In genomic region chr3:182122779-182123178, GRCh38 we compare ENCODE assay signal across 26 cellular contexts.
A peak's percentile ranks its signal among the peaks of the same experiment; 100 is the strongest.
DNase-seq lines count a peak whose midpoint lies in the region; TF ChIP-seq lines count a peak whose summit lies in the region.
"Had no signal": no experiment of that assay in that cellular context is flagged by ENCODE, and none has a peak within 500 bp of the region (broad histone marks: within the 10 kb centered on the region; RNA-seq: fewer than 3 reads in every experiment).

No MANE protein-coding gene starts in this region.

- no peaks in the 10 kb centered on the region for H3F3A ChIP-seq in MM.1S (ENCODE audit: insufficient read depth, low read length)

- H3K79me1 ChIP-seq in mesendoderm (ENCODE audit: low read length), result no peaks in the 10 kb centered on the region

- H3K9me2 ChIP-seq in MM.1S (replicated peaks; ENCODE audit: insufficient read depth, low read length), result no peaks in the 10 kb centered on the region

- H4K5ac ChIP-seq in mesendoderm (ENCODE audit: low read length), result no peak overlapping the region

- TF ChIP-seq CTCF in A673 (conservative IDR thresholded peaks at IDR 0.05; ENCODE audit: low read depth, low read length), result no peak
- TF ChIP-seq CTCF in astrocyte of the cerebellum (IDR thresholded peaks at IDR 0.05; ENCODE audit: low read depth, low read length, missing control alignments), result no peak
- TF ChIP-seq CTCF in MM.1S (IDR thresholded peaks at IDR 0.05; ENCODE audit: low read length), result no peak
- TF ChIP-seq CTCF in sigmoid colon (IDR thresholded peaks at IDR 0.05), result no peak

- no peak overlapping the region for H3K4ac ChIP-seq in mesendoderm (ENCODE audit: low read depth, low read length)

- H3K18ac ChIP-seq in mesendoderm (ENCODE audit: low read length), result no peak overlapping the region

- H3K36me3 ChIP-seq in A673 (ENCODE audit: insufficient read depth, low read length, poor library complexity, severe bottlenecking) (no peaks in the 10 kb centered on the region), H7 (replicated peaks; ENCODE audit: control insufficient read depth, insufficient read depth, low read length) (no peaks in the 10 kb centered on the region), mesendoderm (ENCODE audit: control insufficient read depth, insufficient read depth, low read length) (no peaks in the 10 kb centered on the region), MM.1S (replicated peaks; ENCODE audit: insufficient read depth, low read length) (no peaks in the 10 kb centered on the region), sigmoid colon (no peaks in the 10 kb centered on the region)
- H3K36me3 ChIP-seq: BE2C, BLaER1 had no signal

- H3K9ac ChIP-seq in mesendoderm (ENCODE audit: low read length) (no peak overlapping the region), MM.1S (ENCODE audit: low read length) (no peak overlapping the region)
- H3K9ac ChIP-seq: BLaER1 had no signal

- no peak overlapping the region for H2BK15ac ChIP-seq in mesendoderm (replicated peaks; ENCODE audit: low read depth)

- H3K4me1 ChIP-seq in A673 (ENCODE audit: insufficient read depth, low read length, poor library complexity, severe bottlenecking) (peaks cover 40% of the 10 kb centered on the region), mesendoderm (ENCODE audit: control insufficient read depth, low read depth, low read length) (no peaks in the 10 kb centered on the region), MM.1S (ENCODE audit: low read length) (no peaks in the 10 kb centered on the region), sigmoid colon (no peaks in the 10 kb centered on the region)
- H3K4me1 ChIP-seq: A549, BE2C, BLaER1 had no signal

- H3K79me2 ChIP-seq in mesendoderm (ENCODE audit: control insufficient read depth, insufficient read depth, low read length) (no peaks in the 10 kb centered on the region), MM.1S (ENCODE audit: low read length) (no peaks in the 10 kb centered on the region)

- H3K27ac ChIP-seq in A673 (ENCODE audit: low read depth, low read length, poor library complexity, severe bottlenecking), result peak overlapping the region; percentile 53
- H3K27ac ChIP-seq in mesendoderm (ENCODE audit: low read depth, low read length), result no peak overlapping the region
- H3K27ac ChIP-seq in MM.1S (ENCODE audit: low read length), result no peak overlapping the region
- no peak overlapping the region for H3K27ac ChIP-seq in sigmoid colon
- H3K27ac ChIP-seq: 22Rv1, A549, BLaER1 had no signal

- H2BK120ac ChIP-seq in mesendoderm (ENCODE audit: low read depth, low read length), result no peak overlapping the region

- H3K9me3 ChIP-seq in A673 (ENCODE audit: low read depth, low read length, poor library complexity, severe bottlenecking) (no peaks in the 10 kb centered on the region), MM.1S (replicated peaks; ENCODE audit: insufficient read depth, low read length) (no peaks in the 10 kb centered on the region), sigmoid colon (no peaks in the 10 kb centered on the region)
- H3K9me3 ChIP-seq: A549, BE2C, BLaER1 had no signal

- peak; percentile 86 for DNase-seq in A673 (ENCODE audit: low spot score)
- peak; percentile 6 for DNase-seq in H7
- peak; percentile 24 for DNase-seq in astrocyte of the cerebellum (ENCODE audit: low read depth)
- peak; percentile 15 for DNase-seq in mesendoderm
- DNase-seq in NCI-H2107 (lab: John Stamatoyannopoulos, UW), result no peak
- no peak for DNase-seq in NK-92 treated with Interleukin-12 subunit alpha and Interleukin-12 subunit beta, amount 100 ng/mL, for 24 hours (lab: John Stamatoyannopoulos, UW)
- no peak for DNase-seq in MM.1S
- no peak for DNase-seq in sigmoid colon
- DNase-seq: ACHN; BE2C; C1 segment of cervical spinal cord; CD4-positive, alpha-beta memory T cell; CD4-positive, CD25-positive, alpha-beta regulatory T cell; CD8-positive, alpha-beta memory T cell; COR-L47; DMS 273 treated with DMSO at 0.1 percent for 48 hours; DMS153; DMS53; DMS79; DND-41; EL; GDM1 had no signal

- in situ Hi-C loops in astrocyte of the cerebellum (cut with HindIII; ENCODE audit: low sequenced_read_pairs), result no loop called here

- H2AFZ ChIP-seq in MM.1S (ENCODE audit: low read length), result no peak overlapping the region

- H3K27me3 ChIP-seq in A673 (replicated peaks; ENCODE audit: insufficient read depth, low read depth, low read length, poor library complexity) (no peaks in the 10 kb centered on the region), H7 (ENCODE audit: control insufficient read depth, insufficient read depth, low read length) (peaks cover 1% of the 10 kb centered on the region; the same call in 1 of the 2 replicates), mesendoderm (ENCODE audit: insufficient read depth, low read length, poor library complexity) (no peaks in the 10 kb centered on the region), MM.1S (replicated peaks; ENCODE audit: insufficient read depth, low read length) (no peaks in the 10 kb centered on the region), sigmoid colon (no peaks in the 10 kb centered on the region)
- H3K27me3 ChIP-seq: BE2C, BLaER1 had no signal

- no CpG with 5 or more reads among the region's 3 CpGs for WGBS in mesendoderm (ENCODE audit: extremely low coverage, insufficient coverage, low lambda C conversion rate)
- 66 to 77% methylated on average over 3 of the region's 3 CpGs for WGBS in sigmoid colon, 2 donors

- CTCF ChIA-PET in A673 (lab: Charles Lee), result no interaction called here

- H3K4me2 ChIP-seq in mesendoderm (ENCODE audit: low read length) (no peak overlapping the region), MM.1S (ENCODE audit: low read depth, low read length) (no peak overlapping the region)
- H3K4me2 ChIP-seq: A549, BLaER1 had no signal

- TF ChIP-seq POLR2A in sigmoid colon (IDR thresholded peaks at IDR 0.05), result no peak

- intact Hi-C loops in A673 (cut with micrococcal nuclease; ENCODE audit: unreplicated experiment), result loop anchor here (2.0 to 5.0 kb wide), 2 partner anchors 60 to 405 kb away; no protein-coding TSS in a partner anchor
- intact Hi-C loops in sigmoid colon (cut with DNase I), result no loop called here

- H4K8ac ChIP-seq in mesendoderm (ENCODE audit: low read depth, low read length), result no peak overlapping the region

- no peak overlapping the region for H2AK5ac ChIP-seq in mesendoderm (ENCODE audit: low read length)

- no peak overlapping the region for H3K56ac ChIP-seq in mesendoderm (ENCODE audit: low read length)

- H3K23ac ChIP-seq in mesendoderm (ENCODE audit: low read length), result no peak overlapping the region

- no peak overlapping the region for H2BK5ac ChIP-seq in mesendoderm (ENCODE audit: low read length)

- H3K4me3 ChIP-seq in A673 (ENCODE audit: low read depth, low read length, poor library complexity, severe bottlenecking) (no peak overlapping the region), H7 (ENCODE audit: insufficient read depth, low read depth, low read length) (no peak overlapping the region), astrocyte of the cerebellum (ENCODE audit: low read depth, low read length) (no peak overlapping the region), mesendoderm (ENCODE audit: low read length) (no peak overlapping the region), MM.1S (ENCODE audit: low read length) (no peak overlapping the region), sigmoid colon (no peak overlapping the region)
- H3K4me3 ChIP-seq: A549, BLaER1, GM12878 had no signal

- H4K20me1 ChIP-seq in MM.1S (ENCODE audit: insufficient read depth, low read length), result no peaks in the 10 kb centered on the region
- H4K20me1 ChIP-seq: BLaER1 had no signal

- POLR2A ChIA-PET in A673 (lab: Charles Lee; ENCODE audit: low non-redundant PET), result no interaction called here

- BruUV-seq in A673 (replicated peaks; lab: Mats Ljungman, UMichigan), result no TSS peak

- TF ChIP-seq EP300 in sigmoid colon (IDR thresholded peaks at IDR 0.05), result no peak

Comparison
In these comparisons a context has a peak if more than half of its experiments do, and no peak if none do; other contexts are left out.
1. DNase-seq: peak in A673 (single experiment), H7 (single experiment), astrocyte of the cerebellum (single experiment) and mesendoderm (single experiment); none in NCI-H2107 (single experiment), NK-92 treated with Interleukin-12 subunit alpha and Interleukin-12 subunit beta, amount 100 ng/mL, for 24 hours (single experiment), MM.1S (single experiment) and sigmoid colon (single experiment).